Comparison of ENCODE assay signal across 8 cellular contexts in genomic region chr1:205983925-205984725, GRCh38. TPM values are rescaled to one million over a fixed set of nuclear protein-coding genes. Genes with fewer than 3 reads are reported as not detected.
A peak's percentile ranks its signal among the peaks of the same experiment; 100 is the strongest.
DNase-seq lines count a peak whose midpoint lies in the region; ATAC-seq and TF ChIP-seq lines count a peak whose summit lies in the region.

No MANE protein-coding gene starts in this region.

- peak; percentile 90 for TF ChIP-seq CTCF in AG04449 (IDR thresholded peaks at IDR 0.05; ENCODE audit: insufficient read depth, low read length, missing control alignments)
- peak; percentile 82 for TF ChIP-seq CTCF in GM10248 (IDR thresholded peaks at IDR 0.05; ENCODE audit: control extremely low read depth, extremely low read depth, low read depth, missing control alignments)
- TF ChIP-seq CTCF in heart right ventricle (IDR thresholded peaks at IDR 0.05): peak; percentile 44 to 85 (median 77)

- no peak for DNase-seq in AG04449 (ENCODE audit: low read depth, low spot score)
- peak; percentile 71 for DNase-seq in GM10248 (ENCODE audit: extremely low spot score)
- DNase-seq in NCI-H1092 treated with DMSO at 0.1 percent for 48 hours (lab: John Stamatoyannopoulos, UW): peak; percentile 30
- DNase-seq in adipocyte (ENCODE audit: low read depth): peak; percentile 84
- peak; percentile 64 to 71 for DNase-seq in heart right ventricle
- DNase-seq in retina: peak; percentile 76
- no peak for DNase-seq in OCI-M2 (lab: John Stamatoyannopoulos, UW; ENCODE audit: unreplicated experiment)

- no peak overlapping the region for H3K27ac ChIP-seq in heart right ventricle

- CTCF ChIA-PET in AG04449 (lab: Yijun Ruan, JAX) (interaction anchor here (0.5 to 13.6 kb wide), 24 partner anchors 7 to 326 kb away, joined by 3 to 992 read pairs (median 6); partner anchors contain the start of gene RAB7B), GM10248 (lab: Yijun Ruan, JAX) (interaction anchor here (0.6 to 13.6 kb wide), 22 partner anchors 8 to 325 kb away, joined by 3 to 323 read pairs (median 4); partner anchors contain the start of genes CTSE and RAB7B)

- POLR2A ChIA-PET in AG04449 (lab: Yijun Ruan, JAX): no interaction called here
- POLR2A ChIA-PET in GM10248 (lab: Yijun Ruan, JAX): no interaction called here

- H3K9ac ChIP-seq in adipocyte (ENCODE audit: low read length): no peak overlapping the region

- H3K27me3 ChIP-seq in adipocyte (replicated peaks; ENCODE audit: control insufficient read depth, insufficient read depth, low read length) (no peaks in the 10 kb centered on the region), heart right ventricle (no peaks in the 10 kb centered on the region)

- H3K4me1 ChIP-seq in adipocyte (ENCODE audit: control insufficient read depth, insufficient read depth, low read length): peaks cover 4% of the 10 kb centered on the region
- H3K4me1 ChIP-seq in heart right ventricle: peaks cover 0 to 48% (median 15%) of the 10 kb centered on the region in 9 donors

- H3K4me3 ChIP-seq in AG04449 (ENCODE audit: low read depth, low read length) (no peak overlapping the region), adipocyte (ENCODE audit: low read length) (no peak overlapping the region), heart right ventricle (no peak overlapping the region)

- WGBS in heart right ventricle, 2 donors: 35% methylated on average over 14 of the region's 14 CpGs

- ATAC-seq in heart right ventricle (peak; percentile 73 to 89 (median 86)), HG03139 (IDR thresholded peaks at IDR 0.05; ENCODE audit: unreplicated experiment) (no peak)

- intact Hi-C loops in heart right ventricle (cut with DNase I): loop anchor here in 9 of 10 donors (1.0 to 5.0 kb wide), 6 partner anchors 121 to 327 kb away; no protein-coding TSS in a partner anchor

- H3K36me3 ChIP-seq in adipocyte (ENCODE audit: control insufficient read depth, insufficient read depth, low read length, severe bottlenecking) (no peaks in the 10 kb centered on the region), heart right ventricle (peaks cover 0 to 3% (median 0%) of the 10 kb centered on the region in 9 donors)

- H3K9me3 ChIP-seq in adipocyte (ENCODE audit: control insufficient read depth, low read length) (no peaks in the 10 kb centered on the region), heart right ventricle (no peaks in the 10 kb centered on the region)

RNA-seq across cellular contexts. Expression of gene RAB7B, which starts 19.1 kb away (rescaled TPM):
- total RNA-seq in heart right ventricle: 1 to 10 TPM in 8 of 10 donors, under 1 TPM in 2; 0.49 to 4.0 (median 1.4) TPM
- 1 to 10 TPM in 1 of 2 donors, under 1 TPM in 1; 0.74 to 1.1 TPM for polyA plus RNA-seq in heart right ventricle

RNA-seq across cellular contexts. Expression of gene CTSE, which starts 39.6 kb away (rescaled TPM):
- total RNA-seq in heart right ventricle: not detected
- under 1 TPM in 1 of 2 donors, not detected in 1; 0.01 TPM for polyA plus RNA-seq in heart right ventricle

RNA-seq across cellular contexts. Expression of gene SLC26A9, which starts 40.9 kb away (rescaled TPM):
- total RNA-seq in heart right ventricle: 10 to 100 TPM in 8 of 10 donors, 1 to 10 TPM in 2; 8.4 to 41.1 (median 14.4) TPM
- 10 to 100 TPM in 1 of 2 donors, 1 to 10 TPM in 1; 3.3 to 10.7 TPM for polyA plus RNA-seq in heart right ventricle

Comparison
In these comparisons a context has a peak if more than half of its experiments do, and no peak if none do; other contexts are left out.
1. DNase-seq: peak in GM10248 (single experiment), NCI-H1092 treated with DMSO at 0.1 percent for 48 hours (single experiment), adipocyte (single experiment), heart right ventricle (2 of 2) and retina (single experiment); none in AG04449 (single experiment) and OCI-M2 (single experiment).
2. Peak in every context shown above with its lines, with median percentiles within 50 percentile points of each other: CTCF ChIP-seq.